Comparison of ENCODE assay signal across 22 cellular contexts in the genomic region with DNA sequence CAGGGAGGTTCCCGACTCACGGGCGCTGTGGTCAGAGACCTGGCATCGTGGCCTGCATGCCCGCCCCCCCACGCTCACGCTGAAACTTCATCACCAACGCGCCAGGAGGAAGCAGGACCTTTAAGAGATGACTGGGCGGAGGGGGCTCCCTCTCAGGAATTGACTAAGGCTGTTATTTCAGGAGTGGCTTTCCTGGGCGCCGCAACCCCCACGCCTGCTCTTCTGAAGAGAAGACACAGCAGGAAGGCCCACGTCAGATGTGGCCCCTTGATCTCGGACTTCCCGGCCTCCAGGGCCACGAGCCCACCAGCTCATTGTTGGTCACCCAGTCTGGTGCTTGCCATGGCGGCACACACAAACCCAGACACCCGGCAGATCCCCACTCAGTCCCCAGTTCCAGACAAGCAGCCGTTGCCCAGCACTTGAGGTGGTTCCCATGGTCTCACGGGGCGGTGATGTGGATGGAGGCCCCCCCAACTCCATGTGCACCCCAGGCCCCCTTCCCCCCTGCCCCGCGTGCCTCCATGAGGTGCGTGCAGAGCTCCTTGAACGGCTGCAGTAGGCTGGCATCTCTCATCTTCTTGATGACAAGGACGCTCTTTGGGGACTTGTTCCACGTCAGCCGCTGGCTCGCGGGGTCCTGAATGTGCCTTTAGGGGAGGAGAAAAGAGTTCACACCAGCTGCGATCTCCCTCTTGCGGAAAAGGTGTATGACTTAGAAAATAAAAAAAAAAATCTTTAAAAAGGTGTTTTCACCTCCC. TPM values are rescaled to one million over a fixed set of nuclear protein-coding genes. Genes with fewer than 3 reads are reported as not detected.
DNase-seq lines count a peak whose midpoint lies in the region; ATAC-seq, FAIRE-seq and TF ChIP-seq lines count a peak whose summit lies in the region.
"Had no signal": no experiment of that assay in that cellular context is flagged by ENCODE, and none has a peak within 500 bp of the region (broad histone marks: within the 10 kb centered on the region; RNA-seq: fewer than 3 reads in every experiment).

No MANE protein-coding gene starts in this region.

- POLR2A ChIA-PET in RWPE1 (lab: Yijun Ruan, JAX; ENCODE audit: low non-redundant PET): interaction anchor here (0.6 kb wide), 1 partner anchor 14 kb away, joined by 4 read pairs; no protein-coding TSS in a partner anchor

- CTCF ChIA-PET in RWPE1 (lab: Yijun Ruan, JAX): no interaction called here

- peaks cover 7 to 21% of the 10 kb centered on the region in 2 donors for H3K4me1 Mint-ChIP-seq in stimulated activated naive B cell treated with anti-CD40 and anti-IgM and Interleukin-4, amounts not matched to agents 10 μg/mL and 1 μg/mL and 100 μg/mL, for 72 hours
- H3K4me1 Mint-ChIP-seq: CD4-positive, CD25-positive, alpha-beta regulatory T cell had no signal

- no peaks in the 10 kb centered on the region for H3K9me3 Mint-ChIP-seq in stimulated activated naive B cell treated with anti-CD40 and anti-IgM and Interleukin-4, amounts not matched to agents 10 μg/mL and 1 μg/mL and 100 μg/mL, for 72 hours
- H3K9me3 Mint-ChIP-seq: CD4-positive, CD25-positive, alpha-beta regulatory T cell; HFFc6 had no signal

- peaks cover 5 to 15% of the 10 kb centered on the region in 2 donors for H3K4me1 ChIP-seq in kidney (ENCODE audit: control insufficient read depth in 1 of 2, insufficient read depth in 1 of 2, low read depth in 1 of 2, low read length in 2 of 2)
- H3K4me1 ChIP-seq: Caco-2 had no signal

- no peak for TF ChIP-seq CTCF in GM10266 (IDR thresholded peaks at IDR 0.05; ENCODE audit: control insufficient read depth, insufficient read depth, low read depth, missing control alignments)
- no peak for TF ChIP-seq CTCF in RWPE1 (conservative IDR thresholded peaks at IDR 0.05; ENCODE audit: low read depth)
- TF ChIP-seq CTCF in kidney (IDR thresholded peaks at IDR 0.05; ENCODE audit: borderline replicate concordance, extremely low read depth, insufficient read depth): no peak

- no peak overlapping the region for H3K4me3 ChIP-seq in kidney (ENCODE audit: low read length in 2 of 2)

- peak overlapping the region; percentile 31 for H3K27ac Mint-ChIP-seq in stimulated activated naive B cell treated with anti-CD40 and anti-IgM and Interleukin-4, amounts not matched to agents 10 μg/mL and 1 μg/mL and 100 μg/mL, for 72 hours
- H3K27ac Mint-ChIP-seq: HFFc6 had no signal

- intact Hi-C loops in kidney (cut with DNase I): no loop called here

- H3K9me3 ChIP-seq in kidney (ENCODE audit: control insufficient read depth in 1 of 2, low read length in 2 of 2): no peaks in the 10 kb centered on the region
- H3K9me3 ChIP-seq: Caco-2 had no signal

- DNase-seq in GM10266 (ENCODE audit: extremely low spot score): peak; percentile 23
- no peak for DNase-seq in RWPE1 (ENCODE audit: low spot score)
- DNase-seq in kidney: peak; percentile 70
- no peak for DNase-seq in stimulated activated naive B cell treated with anti-CD40 and anti-IgM and Interleukin-4, amounts not matched to agents 10 μg/mL and 1 μg/mL and 100 μg/mL, for 72 hours
- DNase-seq in DMS 273 treated with DMSO at 0.1 percent for 48 hours (lab: John Stamatoyannopoulos, UW): no peak
- no peak for DNase-seq in stimulated activated CD4-positive, alpha-beta T cell treated with anti-CD3 and anti-CD28 coated beads, Interleukin-2, amount 100 ng/mL, for 24 hours
- no peak for DNase-seq in midbrain (lab: John Stamatoyannopoulos, UW)
- DNase-seq in SKM-1 (lab: John Stamatoyannopoulos, UW; ENCODE audit: unreplicated experiment): no peak
- DNase-seq: AML-193; Caco-2; CD4-positive, CD25-positive, alpha-beta regulatory T cell; GF-D8; HFFc6; Karpas-422; NCI-H1048; NCI-H1436 treated with DMSO at 0.1 percent for 48 hours; NCI-H2029; NCI-H345; NCI-H524 treated with DMSO at 0.1 percent for 48 hours; SW 1271 had no signal

- no peak overlapping the region for H3K9ac ChIP-seq in kidney (ENCODE audit: low read length in 2 of 2)

- H3K4me3 Mint-ChIP-seq in stimulated activated naive B cell treated with anti-CD40 and anti-IgM and Interleukin-4, amounts not matched to agents 10 μg/mL and 1 μg/mL and 100 μg/mL, for 72 hours: no peak overlapping the region
- H3K4me3 Mint-ChIP-seq: CD4-positive, CD25-positive, alpha-beta regulatory T cell; HFFc6 had no signal

- no peak for ATAC-seq in stimulated activated naive B cell treated with anti-CD40 and anti-IgM and Interleukin-4, amounts not matched to agents 10 μg/mL and 1 μg/mL and 100 μg/mL, for 72 hours (replicated peaks)

- FAIRE-seq in kidney (lab: Jason Lieb, UNC): no peak
- FAIRE-seq: GM12892, H54 had no signal

- peaks cover 3 to 10% of the 10 kb centered on the region in 2 donors for H3K36me3 ChIP-seq in kidney (ENCODE audit: control insufficient read depth in 1 of 2, insufficient read depth in 2 of 2, low read length in 2 of 2)

- H3K27me3 Mint-ChIP-seq in stimulated activated naive B cell treated with anti-CD40 and anti-IgM and Interleukin-4, amounts not matched to agents 10 μg/mL and 1 μg/mL and 100 μg/mL, for 72 hours: no peaks in the 10 kb centered on the region
- H3K27me3 Mint-ChIP-seq: CD4-positive, CD25-positive, alpha-beta regulatory T cell had no signal

- peaks cover 48 to 52% of the 10 kb centered on the region in 2 donors for H3K36me3 Mint-ChIP-seq in stimulated activated naive B cell treated with anti-CD40 and anti-IgM and Interleukin-4, amounts not matched to agents 10 μg/mL and 1 μg/mL and 100 μg/mL, for 72 hours

- H3K27ac ChIP-seq in RWPE1 (peak overlapping the region; percentile 89; the same call in 1 of the 2 replicates), kidney (ENCODE audit: low read depth in 2 of 2, low read length in 2 of 2) (no peak overlapping the region)

RNA-seq across cellular contexts. Expression of a gene that starts 21.4 kb away (rescaled TPM):
- 76.3 TPM for total RNA-seq in kidney
- polyA plus RNA-seq in kidney (ENCODE audit: insufficient read depth, low read depth, low replicate concordance): 37.9 TPM

RNA-seq across cellular contexts. Expression of a gene that starts 32.7 kb away (rescaled TPM):
- total RNA-seq in kidney: 37.3 TPM
- 21.5 TPM for polyA plus RNA-seq in kidney (ENCODE audit: insufficient read depth, low read depth, low replicate concordance)

Comparison
In these comparisons a context has a peak if more than half of its experiments do, and no peak if none do; other contexts are left out.
1. DNase-seq: peak in GM10266 (single experiment) and kidney (single experiment); none in RWPE1 (single experiment), stimulated activated naive B cell treated with anti-CD40 and anti-IgM and Interleukin-4, amounts not matched to agents 10 μg/mL and 1 μg/mL and 100 μg/mL, for 72 hours (single experiment), DMS 273 treated with DMSO at 0.1 percent for 48 hours (single experiment), stimulated activated CD4-positive, alpha-beta T cell treated with anti-CD3 and anti-CD28 coated beads, Interleukin-2, amount 100 ng/mL, for 24 hours (0 of 2), midbrain (single experiment) and SKM-1 (single experiment).